Comparison of ENCODE assay signal across 26 cellular contexts in the genomic region with DNA sequence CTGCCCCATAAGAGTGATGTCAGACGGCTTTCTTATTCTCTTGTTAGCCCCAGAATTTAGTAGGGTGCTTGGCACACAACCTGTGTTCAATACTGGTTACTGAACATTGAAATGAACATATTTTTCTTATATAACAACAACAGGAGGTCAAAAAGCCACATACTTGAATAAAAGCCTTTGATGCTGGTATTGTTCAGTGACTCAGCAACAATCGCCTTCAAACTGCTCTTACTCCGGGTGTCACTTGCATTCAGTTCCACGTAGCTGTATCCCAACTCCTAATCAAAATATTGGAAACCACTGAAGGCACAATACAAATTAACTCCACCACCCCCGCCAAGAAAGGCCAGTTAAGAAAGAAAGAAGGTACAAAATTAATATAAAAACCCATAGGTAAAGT.
DNase-seq lines count a peak whose midpoint lies in the region; TF ChIP-seq lines count a peak whose summit lies in the region.
"Had no signal": no experiment of that assay in that cellular context is flagged by ENCODE, and none has a peak within 500 bp of the region (broad histone marks: within the 10 kb centered on the region; RNA-seq: fewer than 3 reads in every experiment).

No MANE protein-coding gene starts in this region.

- TF ChIP-seq CTCF in retinal pigment epithelial cell (conservative IDR thresholded peaks at IDR 0.05; ENCODE audit: low read depth, low read length), result no peak

- no peaks in the 10 kb centered on the region for H3K4me1 Mint-ChIP-seq in activated T-cell treated with anti-CD3 and anti-CD28 coated beads, Interleukin-2, amount 50 U/mL, for 24 hours (ENCODE audit: low read depth)
- H3K4me1 Mint-ChIP-seq: endodermal cell had no signal

- H3K36me3 Mint-ChIP-seq in activated T-cell treated with anti-CD3 and anti-CD28 coated beads, Interleukin-2, amount 50 U/mL, for 24 hours (ENCODE audit: low read depth), result peaks cover 92% of the 10 kb centered on the region

- no peaks in the 10 kb centered on the region for H3K27me3 Mint-ChIP-seq in activated T-cell treated with anti-CD3 and anti-CD28 coated beads, Interleukin-2, amount 50 U/mL, for 24 hours
- H3K27me3 Mint-ChIP-seq: CD4-positive, CD25-positive, alpha-beta regulatory T cell had no signal

- DNase-seq in activated T-cell treated with anti-CD3 and anti-CD28 coated beads, Interleukin-2, amount 50 U/mL, for 24 hours, result no peak
- DNase-seq in activated T-cell treated with anti-CD3 and anti-CD28 coated beads for 4 hours (no peak), astrocyte of the hippocampus (ENCODE audit: low read depth, low spot score) (peak; percentile 42), globus pallidus (ENCODE audit: low spot score) (peak; percentile 45), retinal pigment epithelial cell (ENCODE audit: low read depth) (peak; percentile 15), NCI-H2196 treated with DMSO at 0.1 percent for 48 hours (lab: John Stamatoyannopoulos, UW; ENCODE audit: unreplicated experiment) (no peak), Kasumi-1 (lab: John Stamatoyannopoulos, UW) (no peak), NCI-H2227 (lab: John Stamatoyannopoulos, UW; ENCODE audit: unreplicated experiment) (no peak)
- DNase-seq: 8988T; activated CD4-positive, alpha-beta T cell treated with anti-CD3 and anti-CD28 coated beads, Interleukin-2, amount 50 U/mL, for 48 hours; activated CD4-positive, CD25-positive, alpha-beta regulatory T cell; activated CD8-positive, alpha-beta memory T cell treated with anti-CD3 and anti-CD28 coated beads, Interleukin-2, amount 50 U/mL, for 48 hours; activated gamma-delta T cell; adrenal gland; cortex of kidney; endodermal cell; hippocampal formation; IMR-90; NCI-H1092 treated with DMSO at 0.1 percent for 48 hours; NCI-H187; NCI-H2171; NCI-H526 treated with DMSO at 0.1 percent for 48 hours; Peyer's patch; SIG-M5 had no signal

- H3K9me3 Mint-ChIP-seq in activated T-cell treated with anti-CD3 and anti-CD28 coated beads, Interleukin-2, amount 50 U/mL, for 24 hours, result no peaks in the 10 kb centered on the region
- H3K9me3 Mint-ChIP-seq: CD4-positive, CD25-positive, alpha-beta regulatory T cell; endodermal cell had no signal

- no peak overlapping the region for H3K4me3 ChIP-seq in retinal pigment epithelial cell (ENCODE audit: low read length)
- H3K4me3 ChIP-seq: adrenal gland, Peyer's patch, tibial nerve had no signal

- H3K4me3 Mint-ChIP-seq in activated T-cell treated with anti-CD3 and anti-CD28 coated beads, Interleukin-2, amount 50 U/mL, for 24 hours, result no peak overlapping the region
- H3K4me3 Mint-ChIP-seq: CD4-positive, CD25-positive, alpha-beta regulatory T cell; endodermal cell had no signal

- peak overlapping the region; percentile 27 for H3K27ac Mint-ChIP-seq in activated T-cell treated with anti-CD3 and anti-CD28 coated beads, Interleukin-2, amount 50 U/mL, for 24 hours
- H3K27ac Mint-ChIP-seq: endodermal cell had no signal

Comparison
In these comparisons a context has a peak if more than half of its experiments do, and no peak if none do; other contexts are left out.
1. DNase-seq: peak in astrocyte of the hippocampus (single experiment), globus pallidus (single experiment) and retinal pigment epithelial cell (single experiment); none in activated T-cell treated with anti-CD3 and anti-CD28 coated beads, Interleukin-2, amount 50 U/mL, for 24 hours (single experiment), activated T-cell treated with anti-CD3 and anti-CD28 coated beads for 4 hours (single experiment), NCI-H2196 treated with DMSO at 0.1 percent for 48 hours (single experiment), Kasumi-1 (0 of 2) and NCI-H2227 (single experiment).